Comparison of ENCODE assay signal across 9 cellular contexts in genomic region chr18:10928971-10929373, GRCh38.
A peak's percentile ranks its signal among the peaks of the same experiment; 100 is the strongest.
DNase-seq lines count a peak whose midpoint lies in the region; ATAC-seq, FAIRE-seq and TF ChIP-seq lines count a peak whose summit lies in the region.
"Had no signal": no experiment of that assay in that cellular context is flagged by ENCODE, and none has a peak within 500 bp of the region (broad histone marks: within the 10 kb centered on the region; RNA-seq: fewer than 3 reads in every experiment).

No MANE protein-coding gene starts in this region.

- peak; percentile 88 for FAIRE-seq in GM12892 (lab: Jason Lieb, UNC)

- TF ChIP-seq CTCF in transverse colon (IDR thresholded peaks at IDR 0.05) = no peak

- peak; percentile 29 for DNase-seq in GM12892 (ENCODE audit: insufficient read length)
- peak; percentile 33 for DNase-seq in HS-5 (ENCODE audit: low read depth)
- peak; percentile 38 for DNase-seq in fibroblast of peridontal ligament (ENCODE audit: extremely low read depth)
- no peak for DNase-seq in AG08395 (ENCODE audit: low spot score)
- no peak for DNase-seq in transverse colon
- DNase-seq in NCI-H2081 treated with DMSO at 0.1 percent for 48 hours (lab: John Stamatoyannopoulos, UW) = no peak
- DNase-seq in hypothalamus (lab: John Stamatoyannopoulos, UW) = no peak
- DNase-seq: DND-41 had no signal

- peak overlapping the region in 1 of 4 donors; percentile 52 for H3K27ac ChIP-seq in transverse colon

- H3K9me3 ChIP-seq in transverse colon = no peaks in the 10 kb centered on the region

- H3K4me1 ChIP-seq in transverse colon = peaks cover 0 to 26% (median 5%) of the 10 kb centered on the region in 4 donors

- intact Hi-C loops in transverse colon (cut with DNase I; ENCODE audit: low total_unique reads) = no loop called here

- H3K4me3 ChIP-seq in transverse colon = no peak overlapping the region

- no peak for TF ChIP-seq EP300 in transverse colon (IDR thresholded peaks at IDR 0.05; ENCODE audit: low read depth)

- TF ChIP-seq POLR2A in GM12892 (IDR thresholded peaks at IDR 0.05; ENCODE audit: low read depth, low read length) (no peak), transverse colon (IDR thresholded peaks at IDR 0.05) (no peak)

- peak; percentile 78 for ATAC-seq in GM21723 (IDR thresholded peaks at IDR 0.05; ENCODE audit: unreplicated experiment)

- in situ Hi-C loops in transverse colon (cut with MboI; ENCODE audit: low pct_ligation_motif_present in 1 of 4, low pct_unique_long_range_greater_than_20kb in 1 of 4, low sequenced_read_pairs in 3 of 4) = no loop called here

- H3K27me3 ChIP-seq in transverse colon = no peaks in the 10 kb centered on the region

- no peaks in the 10 kb centered on the region for H3K36me3 ChIP-seq in transverse colon

- WGBS in transverse colon (ENCODE audit: low coverage in 1 of 2), 2 donors = 66 to 82% methylated on average over 2 to 4 of the region's 4 CpGs

Comparison
In these comparisons a context has a peak if more than half of its experiments do, and no peak if none do; other contexts are left out.
1. DNase-seq: peak in GM12892 (single experiment), HS-5 (single experiment) and fibroblast of peridontal ligament (single experiment); none in AG08395 (single experiment), transverse colon (single experiment), NCI-H2081 treated with DMSO at 0.1 percent for 48 hours (single experiment) and hypothalamus (0 of 51).